25 cellular contexts compared by ENCODE assay signal in the genomic region with DNA sequence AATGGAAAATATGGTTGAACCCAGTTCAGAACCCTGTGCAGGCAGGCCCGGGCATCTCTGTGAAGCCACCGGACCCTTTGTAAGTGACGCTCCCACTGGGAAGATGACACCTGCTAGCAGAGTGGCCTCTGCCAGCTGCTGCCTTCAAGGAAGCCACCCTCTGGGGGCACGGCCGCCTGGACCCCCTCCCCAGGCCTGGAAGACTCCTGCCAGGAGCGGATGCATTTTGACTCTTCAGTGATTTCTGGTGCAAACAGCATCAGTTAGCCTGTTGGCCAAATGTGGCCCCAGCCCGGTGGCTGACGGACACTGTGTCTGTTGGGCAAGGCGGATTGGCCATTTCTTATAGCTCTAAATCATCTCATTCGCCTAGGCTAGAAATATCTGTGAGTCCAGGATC.
DNase-seq lines count a peak whose midpoint lies in the region; ATAC-seq, FAIRE-seq and TF ChIP-seq lines count a peak whose summit lies in the region.
"Had no signal": no experiment of that assay in that cellular context is flagged by ENCODE, and none has a peak within 500 bp of the region (broad histone marks: within the 10 kb centered on the region; RNA-seq: fewer than 3 reads in every experiment).

No MANE protein-coding gene starts in this region.

- intact Hi-C loops in Right ventricle myocardium inferior (cut with DNase I) (no loop called here), left ventricle myocardium inferior (cut with micrococcal nuclease) (no loop called here)

- H3K14ac ChIP-seq in neuronal stem cell (ENCODE audit: low read length) = no peak overlapping the region

- H3K4me1 ChIP-seq in left ventricle myocardium inferior (peaks cover 1% of the 10 kb centered on the region), neuronal stem cell (ENCODE audit: control insufficient read depth in 2 of 2, insufficient read depth in 1 of 2, low read depth in 1 of 2, low read length in 2 of 2) (no peaks in the 10 kb centered on the region)
- H3K4me1 ChIP-seq: BLaER1, Caco-2, HAP-1 had no signal

- H3K9ac ChIP-seq in neuronal stem cell (ENCODE audit: low read depth, low read length, poor library complexity) = no peak overlapping the region
- H3K9ac ChIP-seq: BLaER1 had no signal

- H3K36me3 Mint-ChIP-seq in endothelial cell (ENCODE audit: low read depth, unreplicated experiment) = no peaks in the 10 kb centered on the region
- H3K36me3 Mint-ChIP-seq in activated T-cell treated with anti-CD3 and anti-CD28 coated beads, Interleukin-2, amount 50 U/mL, for 24 hours (ENCODE audit: low read depth) = no peaks in the 10 kb centered on the region
- H3K36me3 Mint-ChIP-seq: CD4-positive, CD25-positive, alpha-beta regulatory T cell; CD8-positive, alpha-beta T cell had no signal

- no peak overlapping the region for H4K8ac ChIP-seq in neuronal stem cell (ENCODE audit: low read depth, low read length)

- H3K4me1 Mint-ChIP-seq in endothelial cell (ENCODE audit: unreplicated experiment) = no peaks in the 10 kb centered on the region
- no peaks in the 10 kb centered on the region for H3K4me1 Mint-ChIP-seq in activated T-cell treated with anti-CD3 and anti-CD28 coated beads, Interleukin-2, amount 50 U/mL, for 24 hours (ENCODE audit: low read depth)
- H3K4me1 Mint-ChIP-seq: B cell; CD4-positive, CD25-positive, alpha-beta regulatory T cell had no signal

- H3K27me3 ChIP-seq in left ventricle myocardium inferior (ENCODE audit: low read depth) (no peaks in the 10 kb centered on the region), neuronal stem cell (ENCODE audit: control insufficient read depth in 3 of 3, insufficient read depth in 3 of 3, low read depth in 1 of 3, low read length in 3 of 3) (no peaks in the 10 kb centered on the region)
- H3K27me3 ChIP-seq: BLaER1 had no signal

- H3K27me3 Mint-ChIP-seq in endothelial cell (ENCODE audit: unreplicated experiment) = peaks cover 6% of the 10 kb centered on the region
- H3K27me3 Mint-ChIP-seq in activated T-cell treated with anti-CD3 and anti-CD28 coated beads, Interleukin-2, amount 50 U/mL, for 24 hours = no peaks in the 10 kb centered on the region
- H3K27me3 Mint-ChIP-seq: B cell; CD4-positive, CD25-positive, alpha-beta regulatory T cell had no signal

- H3K9me3 Mint-ChIP-seq in endothelial cell (ENCODE audit: unreplicated experiment) = no peaks in the 10 kb centered on the region
- H3K9me3 Mint-ChIP-seq in activated T-cell treated with anti-CD3 and anti-CD28 coated beads, Interleukin-2, amount 50 U/mL, for 24 hours = no peaks in the 10 kb centered on the region
- H3K9me3 Mint-ChIP-seq: CD8-positive, alpha-beta T cell had no signal

- no peak overlapping the region for H2BK5ac ChIP-seq in neuronal stem cell (ENCODE audit: low read length)

- no peaks in the 10 kb centered on the region for H3K79me1 ChIP-seq in neuronal stem cell (ENCODE audit: low read depth, low read length)

- TF ChIP-seq CTCF in left ventricle myocardium inferior (IDR thresholded peaks at IDR 0.05; ENCODE audit: borderline replicate concordance) (no peak), endothelial cell (IDR thresholded peaks at IDR 0.05; ENCODE audit: unreplicated experiment) (no peak)

- no peak overlapping the region for H2AK5ac ChIP-seq in neuronal stem cell (ENCODE audit: low read depth, low read length)

- peak overlapping the region; percentile 31 for H3K18ac ChIP-seq in neuronal stem cell (ENCODE audit: low read length)

- H2AFZ ChIP-seq in neuronal stem cell (ENCODE audit: low read length) = no peak overlapping the region

- no peak overlapping the region for H3K4me2 ChIP-seq in neuronal stem cell (ENCODE audit: insufficient read depth, low read length, poor library complexity, severe bottlenecking)
- H3K4me2 ChIP-seq: BLaER1 had no signal

- H3K9me3 ChIP-seq in left ventricle myocardium inferior (replicated peaks) (no peaks in the 10 kb centered on the region), neuronal stem cell (replicated peaks in 1 of 2; ENCODE audit: control insufficient read depth in 2 of 2, insufficient read depth in 1 of 2, low read depth in 1 of 2, low read length in 2 of 2) (no peaks in the 10 kb centered on the region)
- H3K9me3 ChIP-seq: BLaER1, Caco-2, HAP-1 had no signal

- no peak overlapping the region for H4K91ac ChIP-seq in neuronal stem cell (ENCODE audit: low read depth, low read length, poor library complexity)

- H3K23ac ChIP-seq in neuronal stem cell (ENCODE audit: low read depth, low read length, poor library complexity) = no peak overlapping the region

- no CpG with 5 or more reads among the region's 10 CpGs for WGBS in neuronal stem cell (ENCODE audit: extremely low coverage in 2 of 2, insufficient read length in 2 of 2, insufficient replicate concordance in 1 of 2), 2 donors

- ATAC-seq in Right ventricle myocardium inferior (no peak), GM18517 (IDR thresholded peaks at IDR 0.05; ENCODE audit: unreplicated experiment) (no peak)
- ATAC-seq: CD8-positive, alpha-beta T cell had no signal

- H2BK12ac ChIP-seq in neuronal stem cell (ENCODE audit: low read length) = no peak overlapping the region

- H3K36me3 ChIP-seq in left ventricle myocardium inferior (no peaks in the 10 kb centered on the region), neuronal stem cell (replicated peaks in 1 of 2; ENCODE audit: control insufficient read depth in 2 of 2, insufficient read depth in 2 of 2, low read length in 2 of 2) (no peaks in the 10 kb centered on the region)
- H3K36me3 ChIP-seq: BLaER1, HAP-1 had no signal

- H2BK120ac ChIP-seq in neuronal stem cell (ENCODE audit: low read depth, low read length) = no peak overlapping the region

- peak; percentile 82 for FAIRE-seq in urothelium cell line (lab: Jason Lieb, UNC)
- FAIRE-seq: A204.1, GM12891, GM18507, H54 had no signal

- H3K27ac Mint-ChIP-seq in endothelial cell (ENCODE audit: unreplicated experiment) = peak overlapping the region; percentile 37
- H3K27ac Mint-ChIP-seq in activated T-cell treated with anti-CD3 and anti-CD28 coated beads, Interleukin-2, amount 50 U/mL, for 24 hours = no peak overlapping the region
- H3K27ac Mint-ChIP-seq: B cell; CD4-positive, CD25-positive, alpha-beta regulatory T cell; CD8-positive, alpha-beta T cell; HFFc6 had no signal

- no peak overlapping the region for H2BK15ac ChIP-seq in neuronal stem cell (ENCODE audit: low read length)

- H3K4ac ChIP-seq in neuronal stem cell (ENCODE audit: low read length) = no peak overlapping the region

- H3K4me3 ChIP-seq in left ventricle myocardium inferior (no peak overlapping the region), neuronal stem cell (ENCODE audit: low read length in 2 of 2) (no peak overlapping the region)
- H3K4me3 ChIP-seq: BLaER1, HAP-1 had no signal

- H3K4me3 Mint-ChIP-seq in endothelial cell (ENCODE audit: unreplicated experiment) = no peak overlapping the region
- no peak overlapping the region for H3K4me3 Mint-ChIP-seq in activated T-cell treated with anti-CD3 and anti-CD28 coated beads, Interleukin-2, amount 50 U/mL, for 24 hours
- H3K4me3 Mint-ChIP-seq: B cell; CD4-positive, CD25-positive, alpha-beta regulatory T cell; CD8-positive, alpha-beta T cell; HFFc6 had no signal

- DNase-seq in Right ventricle myocardium inferior (ENCODE audit: missing footprints) = peak; percentile 5
- no peak for DNase-seq in left ventricle myocardium inferior
- DNase-seq in endothelial cell (ENCODE audit: low spot score) = no peak
- no peak for DNase-seq in neuronal stem cell (ENCODE audit: low spot score)
- no peak for DNase-seq in urothelium cell line (ENCODE audit: low spot score)
- DNase-seq in NCI-H1048 (lab: John Stamatoyannopoulos, UW) = no peak
- DNase-seq in activated T-cell treated with anti-CD3 and anti-CD28 coated beads, Interleukin-2, amount 50 U/mL, for 24 hours = no peak
- DNase-seq: Caco-2; CD4-positive, CD25-positive, alpha-beta regulatory T cell; CD8-positive, alpha-beta T cell; DMS153; DMS79 treated with DMSO at 0.1 percent for 48 hours; GF-D8; GOT3; HFFc6 had no signal

- H3K27ac ChIP-seq in left ventricle myocardium inferior (replicated peaks) = no peak overlapping the region
- H3K27ac ChIP-seq in neuronal stem cell (replicated peaks; ENCODE audit: low read length) = no peak overlapping the region
- H3K27ac ChIP-seq: 22Rv1, BLaER1, C4-2B had no signal
